1 cellular context compared by ENCODE assay signal in the genomic region with DNA sequence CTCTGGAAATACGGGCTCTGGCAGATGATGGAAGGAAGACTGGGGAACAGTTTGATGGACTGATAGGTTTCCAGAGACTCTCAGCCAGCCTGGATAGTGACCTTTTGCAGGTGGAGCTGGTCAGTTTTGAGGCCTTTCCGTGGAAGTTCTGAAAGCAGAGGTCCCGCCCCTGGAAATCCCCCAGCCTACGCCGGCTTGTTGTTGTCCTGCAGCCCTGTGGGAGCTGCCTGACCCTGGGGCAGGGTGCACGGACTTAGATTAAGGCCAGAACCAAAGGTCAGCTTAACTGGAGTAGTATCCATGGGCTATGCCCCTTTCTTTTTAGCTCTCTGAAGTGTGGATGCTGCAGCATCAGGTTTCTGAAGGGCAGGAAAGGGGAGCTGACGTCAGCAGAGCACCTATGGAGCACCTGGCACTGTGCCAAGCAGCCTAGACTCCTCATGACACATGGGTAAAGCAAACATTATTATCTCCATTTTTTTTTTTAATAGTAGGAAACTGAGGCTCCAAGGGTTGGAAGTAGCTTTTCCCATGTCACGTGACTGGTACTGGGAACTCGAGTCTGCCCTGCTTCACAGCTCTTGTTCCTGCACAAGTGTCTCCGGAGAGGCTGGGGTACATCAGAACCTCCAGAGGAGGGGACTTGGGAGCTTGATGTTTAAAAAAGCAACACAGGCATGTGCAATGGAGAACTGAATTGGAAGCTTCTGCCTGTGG.
TF ChIP-seq lines count a peak whose summit lies in the region.

No MANE protein-coding gene starts in this region.

TF ChIP-seq in HEK293, 187 proteins besides CTCF, POLR2A, EP300 and RAD21 (continued from another document and continues in another):
- peak; percentile 53 for TF ChIP-seq OSR2 (tag by site-specific recombination; IDR thresholded peaks at IDR 0.05)
- TF ChIP-seq SCRT1 (tag by site-specific recombination; IDR thresholded peaks at IDR 0.05; ENCODE audit: borderline replicate concordance): no peak
- TF ChIP-seq ZNF473 (tag by site-specific recombination; IDR thresholded peaks at IDR 0.05): peak; percentile 91
- peak; percentile 96 for TF ChIP-seq KLF10 (tag by site-specific recombination; IDR thresholded peaks at IDR 0.05)
- peak; percentile 88 for TF ChIP-seq ZNF629 (tag by site-specific recombination; IDR thresholded peaks at IDR 0.05)
- TF ChIP-seq BCL11A (tag by site-specific recombination; IDR thresholded peaks at IDR 0.05; ENCODE audit: low read depth): peak; percentile 58; the same call in 1 of the 2 replicates
- TF ChIP-seq, protein P1, sequence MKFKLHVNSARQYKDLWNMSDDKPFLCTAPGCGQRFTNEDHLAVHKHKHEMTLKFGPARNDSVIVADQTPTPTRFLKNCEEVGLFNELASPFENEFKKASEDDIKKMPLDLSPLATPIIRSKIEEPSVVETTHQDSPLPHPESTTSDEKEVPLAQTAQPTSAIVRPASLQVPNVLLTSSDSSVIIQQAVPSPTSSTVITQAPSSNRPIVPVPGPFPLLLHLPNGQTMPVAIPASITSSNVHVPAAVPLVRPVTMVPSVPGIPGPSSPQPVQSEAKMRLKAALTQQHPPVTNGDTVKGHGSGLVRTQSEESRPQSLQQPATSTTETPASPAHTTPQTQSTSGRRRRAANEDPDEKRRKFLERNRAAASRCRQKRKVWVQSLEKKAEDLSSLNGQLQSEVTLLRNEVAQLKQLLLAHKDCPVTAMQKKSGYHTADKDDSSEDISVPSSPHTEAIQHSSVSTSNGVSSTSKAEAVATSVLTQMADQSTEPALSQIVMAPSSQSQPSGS (tag by site-specific recombination; IDR thresholded peaks at IDR 0.05; ENCODE audit: low read depth): peak; percentile 63; the same call in 1 of the 2 replicates
- TF ChIP-seq ZNF585B (tag by site-specific recombination; IDR thresholded peaks at IDR 0.05): no peak
- no peak for TF ChIP-seq ZBTB7A (tag by site-specific recombination; IDR thresholded peaks at IDR 0.05; ENCODE audit: low read depth)
- TF ChIP-seq ZNF707 (tag by site-specific recombination; IDR thresholded peaks at IDR 0.05): no peak
- TF ChIP-seq, protein P2, sequence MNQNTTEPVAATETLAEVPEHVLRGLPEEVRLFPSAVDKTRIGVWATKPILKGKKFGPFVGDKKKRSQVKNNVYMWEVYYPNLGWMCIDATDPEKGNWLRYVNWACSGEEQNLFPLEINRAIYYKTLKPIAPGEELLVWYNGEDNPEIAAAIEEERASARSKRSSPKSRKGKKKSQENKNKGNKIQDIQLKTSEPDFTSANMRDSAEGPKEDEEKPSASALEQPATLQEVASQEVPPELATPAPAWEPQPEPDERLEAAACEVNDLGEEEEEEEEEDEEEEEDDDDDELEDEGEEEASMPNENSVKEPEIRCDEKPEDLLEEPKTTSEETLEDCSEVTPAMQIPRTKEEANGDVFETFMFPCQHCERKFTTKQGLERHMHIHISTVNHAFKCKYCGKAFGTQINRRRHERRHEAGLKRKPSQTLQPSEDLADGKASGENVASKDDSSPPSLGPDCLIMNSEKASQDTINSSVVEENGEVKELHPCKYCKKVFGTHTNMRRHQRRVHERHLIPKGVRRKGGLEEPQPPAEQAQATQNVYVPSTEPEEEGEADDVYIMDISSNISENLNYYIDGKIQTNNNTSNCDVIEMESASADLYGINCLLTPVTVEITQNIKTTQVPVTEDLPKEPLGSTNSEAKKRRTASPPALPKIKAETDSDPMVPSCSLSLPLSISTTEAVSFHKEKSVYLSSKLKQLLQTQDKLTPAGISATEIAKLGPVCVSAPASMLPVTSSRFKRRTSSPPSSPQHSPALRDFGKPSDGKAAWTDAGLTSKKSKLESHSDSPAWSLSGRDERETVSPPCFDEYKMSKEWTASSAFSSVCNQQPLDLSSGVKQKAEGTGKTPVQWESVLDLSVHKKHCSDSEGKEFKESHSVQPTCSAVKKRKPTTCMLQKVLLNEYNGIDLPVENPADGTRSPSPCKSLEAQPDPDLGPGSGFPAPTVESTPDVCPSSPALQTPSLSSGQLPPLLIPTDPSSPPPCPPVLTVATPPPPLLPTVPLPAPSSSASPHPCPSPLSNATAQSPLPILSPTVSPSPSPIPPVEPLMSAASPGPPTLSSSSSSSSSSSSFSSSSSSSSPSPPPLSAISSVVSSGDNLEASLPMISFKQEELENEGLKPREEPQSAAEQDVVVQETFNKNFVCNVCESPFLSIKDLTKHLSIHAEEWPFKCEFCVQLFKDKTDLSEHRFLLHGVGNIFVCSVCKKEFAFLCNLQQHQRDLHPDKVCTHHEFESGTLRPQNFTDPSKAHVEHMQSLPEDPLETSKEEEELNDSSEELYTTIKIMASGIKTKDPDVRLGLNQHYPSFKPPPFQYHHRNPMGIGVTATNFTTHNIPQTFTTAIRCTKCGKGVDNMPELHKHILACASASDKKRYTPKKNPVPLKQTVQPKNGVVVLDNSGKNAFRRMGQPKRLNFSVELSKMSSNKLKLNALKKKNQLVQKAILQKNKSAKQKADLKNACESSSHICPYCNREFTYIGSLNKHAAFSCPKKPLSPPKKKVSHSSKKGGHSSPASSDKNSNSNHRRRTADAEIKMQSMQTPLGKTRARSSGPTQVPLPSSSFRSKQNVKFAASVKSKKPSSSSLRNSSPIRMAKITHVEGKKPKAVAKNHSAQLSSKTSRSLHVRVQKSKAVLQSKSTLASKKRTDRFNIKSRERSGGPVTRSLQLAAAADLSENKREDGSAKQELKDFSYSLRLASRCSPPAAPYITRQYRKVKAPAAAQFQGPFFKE (tag by site-specific recombination; IDR thresholded peaks at IDR 0.05; ENCODE audit: borderline replicate concordance): no peak
- no peak for TF ChIP-seq ZNF223 (tag by site-specific recombination; IDR thresholded peaks at IDR 0.05)
- TF ChIP-seq, protein P3, sequence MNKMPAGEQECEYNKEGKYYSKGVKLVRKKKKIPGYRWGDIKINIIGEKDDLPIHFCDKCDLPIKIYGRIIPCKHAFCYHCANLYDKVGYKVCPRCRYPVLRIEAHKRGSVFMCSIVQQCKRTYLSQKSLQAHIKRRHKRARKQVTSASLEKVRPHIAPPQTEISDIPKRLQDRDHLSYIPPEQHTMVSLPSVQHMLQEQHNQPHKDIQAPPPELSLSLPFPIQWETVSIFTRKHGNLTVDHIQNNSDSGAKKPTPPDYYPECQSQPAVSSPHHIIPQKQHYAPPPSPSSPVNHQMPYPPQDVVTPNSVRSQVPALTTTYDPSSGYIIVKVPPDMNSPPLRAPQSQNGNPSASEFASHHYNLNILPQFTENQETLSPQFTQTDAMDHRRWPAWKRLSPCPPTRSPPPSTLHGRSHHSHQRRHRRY (tag by site-specific recombination; IDR thresholded peaks at IDR 0.05): no peak
- TF ChIP-seq, protein P4, sequence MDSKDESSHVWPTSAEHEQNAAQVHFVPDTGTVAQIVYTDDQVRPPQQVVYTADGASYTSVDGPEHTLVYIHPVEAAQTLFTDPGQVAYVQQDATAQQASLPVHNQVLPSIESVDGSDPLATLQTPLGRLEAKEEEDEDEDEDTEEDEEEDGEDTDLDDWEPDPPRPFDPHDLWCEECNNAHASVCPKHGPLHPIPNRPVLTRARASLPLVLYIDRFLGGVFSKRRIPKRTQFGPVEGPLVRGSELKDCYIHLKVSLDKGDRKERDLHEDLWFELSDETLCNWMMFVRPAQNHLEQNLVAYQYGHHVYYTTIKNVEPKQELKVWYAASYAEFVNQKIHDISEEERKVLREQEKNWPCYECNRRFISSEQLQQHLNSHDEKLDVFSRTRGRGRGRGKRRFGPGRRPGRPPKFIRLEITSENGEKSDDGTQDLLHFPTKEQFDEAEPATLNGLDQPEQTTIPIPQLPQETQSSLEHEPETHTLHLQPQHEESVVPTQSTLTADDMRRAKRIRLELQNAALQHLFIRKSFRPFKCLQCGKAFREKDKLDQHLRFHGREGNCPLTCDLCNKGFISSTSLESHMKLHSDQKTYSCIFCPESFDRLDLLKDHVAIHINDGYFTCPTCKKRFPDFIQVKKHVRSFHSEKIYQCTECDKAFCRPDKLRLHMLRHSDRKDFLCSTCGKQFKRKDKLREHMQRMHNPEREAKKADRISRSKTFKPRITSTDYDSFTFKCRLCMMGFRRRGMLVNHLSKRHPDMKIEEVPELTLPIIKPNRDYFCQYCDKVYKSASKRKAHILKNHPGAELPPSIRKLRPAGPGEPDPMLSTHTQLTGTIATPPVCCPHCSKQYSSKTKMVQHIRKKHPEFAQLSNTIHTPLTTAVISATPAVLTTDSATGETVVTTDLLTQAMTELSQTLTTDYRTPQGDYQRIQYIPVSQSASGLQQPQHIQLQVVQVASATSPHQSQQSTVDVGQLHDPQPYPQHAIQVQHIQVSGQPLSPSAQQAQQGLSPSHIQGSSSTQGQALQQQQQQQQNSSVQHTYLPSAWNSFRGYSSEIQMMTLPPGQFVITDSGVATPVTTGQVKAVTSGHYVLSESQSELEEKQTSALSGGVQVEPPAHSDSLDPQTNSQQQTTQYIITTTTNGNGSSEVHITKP (tag by site-specific recombination; IDR thresholded peaks at IDR 0.05): peak; percentile 45; the same call in 1 of the 2 replicates
- TF ChIP-seq ZIC2 (tag by site-specific recombination; IDR thresholded peaks at IDR 0.05): peak; percentile 62
- peak; percentile 94 for TF ChIP-seq ZBTB17 (tag by site-specific recombination; IDR thresholded peaks at IDR 0.05)
- TF ChIP-seq ZNF654 (tag by site-specific recombination; IDR thresholded peaks at IDR 0.05; ENCODE audit: low read depth): no peak
- peak; percentile 89 for TF ChIP-seq SCRT2 (tag by site-specific recombination; IDR thresholded peaks at IDR 0.05)
- TF ChIP-seq ZNF48 (tag by site-specific recombination; IDR thresholded peaks at IDR 0.05): no peak
- TF ChIP-seq, protein P5, sequence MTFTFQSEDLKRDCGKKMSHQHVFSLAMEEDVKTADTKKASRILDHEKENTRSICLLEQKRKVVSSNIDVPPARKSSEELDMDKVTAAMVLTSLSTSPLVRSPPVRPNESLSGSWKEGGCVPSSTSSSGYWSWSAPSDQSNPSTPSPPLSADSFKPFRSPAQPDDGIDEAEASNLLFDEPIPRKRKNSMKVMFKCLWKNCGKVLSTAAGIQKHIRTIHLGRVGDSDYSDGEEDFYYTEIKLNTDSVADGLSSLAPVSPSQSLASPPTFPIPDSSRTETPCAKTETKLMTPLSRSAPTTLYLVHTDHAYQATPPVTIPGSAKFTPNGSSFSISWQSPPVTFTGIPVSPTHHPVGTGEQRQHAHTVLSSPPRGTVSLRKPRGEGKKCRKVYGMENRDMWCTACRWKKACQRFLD (tag by site-specific recombination; IDR thresholded peaks at IDR 0.05): no peak
- TF ChIP-seq, protein P6, sequence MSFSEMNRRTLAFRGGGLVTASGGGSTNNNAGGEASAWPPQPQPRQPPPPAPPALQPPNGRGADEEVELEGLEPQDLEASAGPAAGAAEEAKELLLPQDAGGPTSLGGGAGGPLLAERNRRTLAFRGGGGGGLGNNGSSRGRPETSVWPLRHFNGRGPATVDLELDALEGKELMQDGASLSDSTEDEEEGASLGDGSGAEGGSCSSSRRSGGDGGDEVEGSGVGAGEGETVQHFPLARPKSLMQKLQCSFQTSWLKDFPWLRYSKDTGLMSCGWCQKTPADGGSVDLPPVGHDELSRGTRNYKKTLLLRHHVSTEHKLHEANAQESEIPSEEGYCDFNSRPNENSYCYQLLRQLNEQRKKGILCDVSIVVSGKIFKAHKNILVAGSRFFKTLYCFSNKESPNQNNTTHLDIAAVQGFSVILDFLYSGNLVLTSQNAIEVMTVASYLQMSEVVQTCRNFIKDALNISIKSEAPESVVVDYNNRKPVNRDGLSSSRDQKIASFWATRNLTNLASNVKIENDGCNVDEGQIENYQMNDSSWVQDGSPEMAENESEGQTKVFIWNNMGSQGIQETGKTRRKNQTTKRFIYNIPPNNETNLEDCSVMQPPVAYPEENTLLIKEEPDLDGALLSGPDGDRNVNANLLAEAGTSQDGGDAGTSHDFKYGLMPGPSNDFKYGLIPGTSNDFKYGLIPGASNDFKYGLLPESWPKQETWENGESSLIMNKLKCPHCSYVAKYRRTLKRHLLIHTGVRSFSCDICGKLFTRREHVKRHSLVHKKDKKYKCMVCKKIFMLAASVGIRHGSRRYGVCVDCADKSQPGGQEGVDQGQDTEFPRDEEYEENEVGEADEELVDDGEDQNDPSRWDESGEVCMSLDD (tag by site-specific recombination; IDR thresholded peaks at IDR 0.05): no peak
- no peak for TF ChIP-seq TRIM28 (IDR thresholded peaks at IDR 0.05; ENCODE audit: borderline replicate concordance, low read length)
- TF ChIP-seq, protein P7, sequence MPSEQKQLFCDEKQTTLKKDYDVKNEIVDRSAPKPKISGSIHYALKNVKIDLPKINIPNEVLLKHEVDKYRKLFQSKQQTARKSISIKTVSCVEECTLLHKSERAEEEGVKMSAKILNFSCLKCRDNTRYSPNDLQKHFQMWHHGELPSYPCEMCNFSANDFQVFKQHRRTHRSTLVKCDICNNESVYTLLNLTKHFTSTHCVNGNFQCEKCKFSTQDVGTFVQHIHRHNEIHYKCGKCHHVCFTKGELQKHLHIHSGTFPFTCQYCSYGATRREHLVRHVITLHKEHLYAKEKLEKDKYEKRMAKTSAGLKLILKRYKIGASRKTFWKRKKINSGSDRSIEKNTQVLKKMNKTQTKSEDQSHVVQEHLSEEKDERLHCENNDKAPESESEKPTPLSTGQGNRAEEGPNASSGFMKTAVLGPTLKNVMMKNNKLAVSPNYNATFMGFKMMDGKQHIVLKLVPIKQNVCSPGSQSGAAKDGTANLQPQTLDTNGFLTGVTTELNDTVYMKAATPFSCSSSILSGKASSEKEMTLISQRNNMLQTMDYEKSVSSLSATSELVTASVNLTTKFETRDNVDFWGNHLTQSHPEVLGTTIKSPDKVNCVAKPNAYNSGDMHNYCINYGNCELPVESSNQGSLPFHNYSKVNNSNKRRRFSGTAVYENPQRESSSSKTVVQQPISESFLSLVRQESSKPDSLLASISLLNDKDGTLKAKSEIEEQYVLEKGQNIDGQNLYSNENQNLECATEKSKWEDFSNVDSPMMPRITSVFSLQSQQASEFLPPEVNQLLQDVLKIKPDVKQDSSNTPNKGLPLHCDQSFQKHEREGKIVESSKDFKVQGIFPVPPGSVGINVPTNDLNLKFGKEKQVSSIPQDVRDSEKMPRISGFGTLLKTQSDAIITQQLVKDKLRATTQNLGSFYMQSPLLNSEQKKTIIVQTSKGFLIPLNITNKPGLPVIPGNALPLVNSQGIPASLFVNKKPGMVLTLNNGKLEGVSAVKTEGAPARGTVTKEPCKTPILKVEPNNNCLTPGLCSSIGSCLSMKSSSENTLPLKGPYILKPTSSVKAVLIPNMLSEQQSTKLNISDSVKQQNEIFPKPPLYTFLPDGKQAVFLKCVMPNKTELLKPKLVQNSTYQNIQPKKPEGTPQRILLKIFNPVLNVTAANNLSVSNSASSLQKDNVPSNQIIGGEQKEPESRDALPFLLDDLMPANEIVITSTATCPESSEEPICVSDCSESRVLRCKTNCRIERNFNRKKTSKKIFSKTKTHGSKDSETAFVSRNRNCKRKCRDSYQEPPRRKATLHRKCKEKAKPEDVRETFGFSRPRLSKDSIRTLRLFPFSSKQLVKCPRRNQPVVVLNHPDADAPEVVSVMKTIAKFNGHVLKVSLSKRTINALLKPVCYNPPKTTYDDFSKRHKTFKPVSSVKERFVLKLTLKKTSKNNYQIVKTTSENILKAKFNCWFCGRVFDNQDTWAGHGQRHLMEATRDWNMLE (tag by site-specific recombination; conservative IDR thresholded peaks at IDR 0.05; ENCODE audit: low read depth): 0 out of 2 replicates have a peak, but pooled peaks have one; percentile 39
- no peak for TF ChIP-seq ZBTB20 (tag by site-specific recombination; IDR thresholded peaks at IDR 0.05)
